In the genomic region with DNA sequence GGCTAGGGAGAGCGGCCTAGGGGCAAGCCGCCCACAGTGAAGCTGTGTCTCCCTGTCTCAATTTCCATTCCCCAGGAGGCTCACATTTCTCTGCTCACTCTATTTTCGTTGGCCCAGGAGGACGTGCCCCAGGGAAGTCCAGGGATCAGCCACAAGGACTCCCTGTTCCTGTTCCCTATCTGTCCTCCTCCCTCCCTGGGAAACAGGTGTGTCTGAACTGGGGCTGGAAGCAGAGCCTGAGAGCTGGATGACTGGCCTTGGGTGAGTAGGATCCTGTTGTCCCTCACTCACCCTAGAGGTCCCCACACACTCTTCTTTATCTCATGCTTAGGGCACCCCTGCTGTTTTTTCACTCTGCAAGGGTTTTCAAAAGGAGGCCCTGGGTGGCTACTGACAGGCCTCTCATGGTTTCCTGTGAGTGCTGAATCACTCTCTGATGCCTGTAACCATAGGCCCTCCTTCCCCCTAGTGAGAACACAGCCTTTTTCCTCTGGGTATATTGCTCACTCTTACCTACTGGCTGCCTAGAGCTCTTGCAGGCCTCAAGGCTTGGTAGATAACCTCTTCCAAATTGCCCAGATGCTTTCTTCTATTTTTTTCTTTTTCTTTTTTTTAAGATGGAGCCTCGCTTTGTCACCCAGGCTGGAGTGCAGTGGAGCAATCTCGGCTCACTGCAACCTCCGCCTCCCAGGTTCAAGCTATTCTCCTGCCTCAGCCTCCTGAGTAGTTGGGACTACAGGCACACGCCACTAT, we compare ENCODE assay signal across 1 cellular context.
TF ChIP-seq lines count a peak whose summit lies in the region.

No MANE protein-coding gene starts in this region.

TF ChIP-seq in HepG2, 621 proteins besides CTCF, POLR2A, EP300 and RAD21 (continued from another document):
- TF ChIP-seq, protein P1, sequence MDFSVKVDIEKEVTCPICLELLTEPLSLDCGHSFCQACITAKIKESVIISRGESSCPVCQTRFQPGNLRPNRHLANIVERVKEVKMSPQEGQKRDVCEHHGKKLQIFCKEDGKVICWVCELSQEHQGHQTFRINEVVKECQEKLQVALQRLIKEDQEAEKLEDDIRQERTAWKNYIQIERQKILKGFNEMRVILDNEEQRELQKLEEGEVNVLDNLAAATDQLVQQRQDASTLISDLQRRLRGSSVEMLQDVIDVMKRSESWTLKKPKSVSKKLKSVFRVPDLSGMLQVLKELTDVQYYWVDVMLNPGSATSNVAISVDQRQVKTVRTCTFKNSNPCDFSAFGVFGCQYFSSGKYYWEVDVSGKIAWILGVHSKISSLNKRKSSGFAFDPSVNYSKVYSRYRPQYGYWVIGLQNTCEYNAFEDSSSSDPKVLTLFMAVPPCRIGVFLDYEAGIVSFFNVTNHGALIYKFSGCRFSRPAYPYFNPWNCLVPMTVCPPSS (IDR thresholded peaks at IDR 0.05), result no peak
- TF ChIP-seq YEATS4 (CRISPR knock-in tag; IDR thresholded peaks at IDR 0.05; ENCODE audit: borderline replicate concordance), result no peak
- TF ChIP-seq JUND (CRISPR knock-in tag; IDR thresholded peaks at IDR 0.05), result no peak
- TF ChIP-seq ZNF333 (CRISPR knock-in tag; IDR thresholded peaks at IDR 0.05; ENCODE audit: borderline replicate concordance), result no peak
- TF ChIP-seq, protein P2, sequence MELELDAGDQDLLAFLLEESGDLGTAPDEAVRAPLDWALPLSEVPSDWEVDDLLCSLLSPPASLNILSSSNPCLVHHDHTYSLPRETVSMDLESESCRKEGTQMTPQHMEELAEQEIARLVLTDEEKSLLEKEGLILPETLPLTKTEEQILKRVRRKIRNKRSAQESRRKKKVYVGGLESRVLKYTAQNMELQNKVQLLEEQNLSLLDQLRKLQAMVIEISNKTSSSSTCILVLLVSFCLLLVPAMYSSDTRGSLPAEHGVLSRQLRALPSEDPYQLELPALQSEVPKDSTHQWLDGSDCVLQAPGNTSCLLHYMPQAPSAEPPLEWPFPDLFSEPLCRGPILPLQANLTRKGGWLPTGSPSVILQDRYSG (CRISPR knock-in tag; IDR thresholded peaks at IDR 0.05), result no peak
- peak; percentile 51; the same call in 1 of the 2 replicates for TF ChIP-seq ZBTB38 (CRISPR knock-in tag; IDR thresholded peaks at IDR 0.05)
- TF ChIP-seq ZBTB8A (CRISPR knock-in tag; IDR thresholded peaks at IDR 0.05; ENCODE audit: borderline replicate concordance, low read depth), result no peak
- no peak for TF ChIP-seq SAFB2 (CRISPR knock-in tag; IDR thresholded peaks at IDR 0.05; ENCODE audit: borderline replicate concordance, low read depth)
- TF ChIP-seq SMYD3 (CRISPR knock-in tag; IDR thresholded peaks at IDR 0.05), result no peak
- TF ChIP-seq TARDBP (CRISPR knock-in tag; IDR thresholded peaks at IDR 0.05), result no peak
- no peak for TF ChIP-seq ZNF552 (CRISPR knock-in tag; IDR thresholded peaks at IDR 0.05; ENCODE audit: borderline replicate concordance)
- TF ChIP-seq, protein P3, sequence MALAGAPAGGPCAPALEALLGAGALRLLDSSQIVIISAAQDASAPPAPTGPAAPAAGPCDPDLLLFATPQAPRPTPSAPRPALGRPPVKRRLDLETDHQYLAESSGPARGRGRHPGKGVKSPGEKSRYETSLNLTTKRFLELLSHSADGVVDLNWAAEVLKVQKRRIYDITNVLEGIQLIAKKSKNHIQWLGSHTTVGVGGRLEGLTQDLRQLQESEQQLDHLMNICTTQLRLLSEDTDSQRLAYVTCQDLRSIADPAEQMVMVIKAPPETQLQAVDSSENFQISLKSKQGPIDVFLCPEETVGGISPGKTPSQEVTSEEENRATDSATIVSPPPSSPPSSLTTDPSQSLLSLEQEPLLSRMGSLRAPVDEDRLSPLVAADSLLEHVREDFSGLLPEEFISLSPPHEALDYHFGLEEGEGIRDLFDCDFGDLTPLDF (CRISPR knock-in tag; IDR thresholded peaks at IDR 0.05), result no peak
- TF ChIP-seq HMG20B (CRISPR knock-in tag; conservative IDR thresholded peaks at IDR 0.05), result no peak
- no peak for TF ChIP-seq ZNF879 (CRISPR knock-in tag; IDR thresholded peaks at IDR 0.05)
- TF ChIP-seq ZNF777 (CRISPR knock-in tag; IDR thresholded peaks at IDR 0.05), result no peak
- TF ChIP-seq ISX (CRISPR knock-in tag; conservative IDR thresholded peaks at IDR 0.05), result no peak
- TF ChIP-seq, protein P4, sequence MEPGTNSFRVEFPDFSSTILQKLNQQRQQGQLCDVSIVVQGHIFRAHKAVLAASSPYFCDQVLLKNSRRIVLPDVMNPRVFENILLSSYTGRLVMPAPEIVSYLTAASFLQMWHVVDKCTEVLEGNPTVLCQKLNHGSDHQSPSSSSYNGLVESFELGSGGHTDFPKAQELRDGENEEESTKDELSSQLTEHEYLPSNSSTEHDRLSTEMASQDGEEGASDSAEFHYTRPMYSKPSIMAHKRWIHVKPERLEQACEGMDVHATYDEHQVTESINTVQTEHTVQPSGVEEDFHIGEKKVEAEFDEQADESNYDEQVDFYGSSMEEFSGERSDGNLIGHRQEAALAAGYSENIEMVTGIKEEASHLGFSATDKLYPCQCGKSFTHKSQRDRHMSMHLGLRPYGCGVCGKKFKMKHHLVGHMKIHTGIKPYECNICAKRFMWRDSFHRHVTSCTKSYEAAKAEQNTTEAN (CRISPR knock-in tag; conservative IDR thresholded peaks at IDR 0.05), result no peak
- peak; percentile 54 for TF ChIP-seq ZFX (CRISPR knock-in tag; IDR thresholded peaks at IDR 0.05; ENCODE audit: low read depth)
- no peak for TF ChIP-seq CBX2 (IDR thresholded peaks at IDR 0.05; ENCODE audit: low read depth, low read length)
- TF ChIP-seq CBX2 (CRISPR knock-in tag; IDR thresholded peaks at IDR 0.05; ENCODE audit: low read depth), result no peak
- TF ChIP-seq CHCHD3 (CRISPR knock-in tag; IDR thresholded peaks at IDR 0.05), result no peak
- TF ChIP-seq, protein P5, sequence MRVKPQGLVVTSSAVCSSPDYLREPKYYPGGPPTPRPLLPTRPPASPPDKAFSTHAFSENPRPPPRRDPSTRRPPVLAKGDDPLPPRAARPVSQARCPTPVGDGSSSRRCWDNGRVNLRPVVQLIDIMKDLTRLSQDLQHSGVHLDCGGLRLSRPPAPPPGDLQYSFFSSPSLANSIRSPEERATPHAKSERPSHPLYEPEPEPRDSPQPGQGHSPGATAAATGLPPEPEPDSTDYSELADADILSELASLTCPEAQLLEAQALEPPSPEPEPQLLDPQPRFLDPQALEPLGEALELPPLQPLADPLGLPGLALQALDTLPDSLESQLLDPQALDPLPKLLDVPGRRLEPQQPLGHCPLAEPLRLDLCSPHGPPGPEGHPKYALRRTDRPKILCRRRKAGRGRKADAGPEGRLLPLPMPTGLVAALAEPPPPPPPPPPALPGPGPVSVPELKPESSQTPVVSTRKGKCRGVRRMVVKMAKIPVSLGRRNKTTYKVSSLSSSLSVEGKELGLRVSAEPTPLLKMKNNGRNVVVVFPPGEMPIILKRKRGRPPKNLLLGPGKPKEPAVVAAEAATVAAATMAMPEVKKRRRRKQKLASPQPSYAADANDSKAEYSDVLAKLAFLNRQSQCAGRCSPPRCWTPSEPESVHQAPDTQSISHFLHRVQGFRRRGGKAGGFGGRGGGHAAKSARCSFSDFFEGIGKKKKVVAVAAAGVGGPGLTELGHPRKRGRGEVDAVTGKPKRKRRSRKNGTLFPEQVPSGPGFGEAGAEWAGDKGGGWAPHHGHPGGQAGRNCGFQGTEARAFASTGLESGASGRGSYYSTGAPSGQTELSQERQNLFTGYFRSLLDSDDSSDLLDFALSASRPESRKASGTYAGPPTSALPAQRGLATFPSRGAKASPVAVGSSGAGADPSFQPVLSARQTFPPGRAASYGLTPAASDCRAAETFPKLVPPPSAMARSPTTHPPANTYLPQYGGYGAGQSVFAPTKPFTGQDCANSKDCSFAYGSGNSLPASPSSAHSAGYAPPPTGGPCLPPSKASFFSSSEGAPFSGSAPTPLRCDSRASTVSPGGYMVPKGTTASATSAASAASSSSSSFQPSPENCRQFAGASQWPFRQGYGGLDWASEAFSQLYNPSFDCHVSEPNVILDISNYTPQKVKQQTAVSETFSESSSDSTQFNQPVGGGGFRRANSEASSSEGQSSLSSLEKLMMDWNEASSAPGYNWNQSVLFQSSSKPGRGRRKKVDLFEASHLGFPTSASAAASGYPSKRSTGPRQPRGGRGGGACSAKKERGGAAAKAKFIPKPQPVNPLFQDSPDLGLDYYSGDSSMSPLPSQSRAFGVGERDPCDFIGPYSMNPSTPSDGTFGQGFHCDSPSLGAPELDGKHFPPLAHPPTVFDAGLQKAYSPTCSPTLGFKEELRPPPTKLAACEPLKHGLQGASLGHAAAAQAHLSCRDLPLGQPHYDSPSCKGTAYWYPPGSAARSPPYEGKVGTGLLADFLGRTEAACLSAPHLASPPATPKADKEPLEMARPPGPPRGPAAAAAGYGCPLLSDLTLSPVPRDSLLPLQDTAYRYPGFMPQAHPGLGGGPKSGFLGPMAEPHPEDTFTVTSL (CRISPR knock-in tag; IDR thresholded peaks at IDR 0.05; ENCODE audit: borderline replicate concordance), result no peak
- no peak for TF ChIP-seq GABPA (IDR thresholded peaks at IDR 0.05; ENCODE audit: low read depth, low read length)
- 0 out of 2 replicates have a peak, but pooled peaks have one; percentile 29 for TF ChIP-seq GABPA (CRISPR knock-in tag; IDR thresholded peaks at IDR 0.05; ENCODE audit: low read depth)
- TF ChIP-seq, protein P6, sequence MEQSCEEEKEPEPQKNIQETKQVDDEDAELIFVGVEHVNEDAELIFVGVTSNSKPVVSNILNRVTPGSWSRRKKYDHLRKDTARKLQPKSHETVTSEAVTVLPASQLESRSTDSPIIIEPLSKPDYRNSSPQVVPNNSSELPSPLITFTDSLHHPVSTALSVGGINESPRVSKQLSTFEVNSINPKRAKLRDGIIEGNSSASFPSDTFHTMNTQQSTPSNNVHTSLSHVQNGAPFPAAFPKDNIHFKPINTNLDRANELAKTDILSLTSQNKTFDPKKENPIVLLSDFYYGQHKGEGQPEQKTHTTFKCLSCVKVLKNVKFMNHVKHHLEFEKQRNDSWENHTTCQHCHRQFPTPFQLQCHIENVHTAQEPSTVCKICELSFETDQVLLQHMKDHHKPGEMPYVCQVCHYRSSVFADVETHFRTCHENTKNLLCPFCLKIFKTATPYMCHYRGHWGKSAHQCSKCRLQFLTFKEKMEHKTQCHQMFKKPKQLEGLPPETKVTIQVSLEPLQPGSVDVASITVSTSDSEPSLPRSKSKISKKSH (CRISPR knock-in tag; IDR thresholded peaks at IDR 0.05; ENCODE audit: borderline replicate concordance), result no peak
- TF ChIP-seq, protein P7, sequence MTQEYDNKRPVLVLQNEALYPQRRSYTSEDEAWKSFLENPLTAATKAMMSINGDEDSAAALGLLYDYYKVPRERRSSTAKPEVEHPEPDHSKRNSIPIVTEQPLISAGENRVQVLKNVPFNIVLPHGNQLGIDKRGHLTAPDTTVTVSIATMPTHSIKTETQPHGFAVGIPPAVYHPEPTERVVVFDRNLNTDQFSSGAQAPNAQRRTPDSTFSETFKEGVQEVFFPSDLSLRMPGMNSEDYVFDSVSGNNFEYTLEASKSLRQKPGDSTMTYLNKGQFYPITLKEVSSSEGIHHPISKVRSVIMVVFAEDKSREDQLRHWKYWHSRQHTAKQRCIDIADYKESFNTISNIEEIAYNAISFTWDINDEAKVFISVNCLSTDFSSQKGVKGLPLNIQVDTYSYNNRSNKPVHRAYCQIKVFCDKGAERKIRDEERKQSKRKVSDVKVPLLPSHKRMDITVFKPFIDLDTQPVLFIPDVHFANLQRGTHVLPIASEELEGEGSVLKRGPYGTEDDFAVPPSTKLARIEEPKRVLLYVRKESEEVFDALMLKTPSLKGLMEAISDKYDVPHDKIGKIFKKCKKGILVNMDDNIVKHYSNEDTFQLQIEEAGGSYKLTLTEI (CRISPR knock-in tag; conservative IDR thresholded peaks at IDR 0.05), result no peak
- TF ChIP-seq HIVEP1 (CRISPR knock-in tag; IDR thresholded peaks at IDR 0.05), result no peak
- TF ChIP-seq MXI1 (IDR thresholded peaks at IDR 0.05; ENCODE audit: borderline replicate concordance, low read depth, low read length), result no peak
- TF ChIP-seq CBFB (CRISPR knock-in tag; IDR thresholded peaks at IDR 0.05), result no peak
- TF ChIP-seq PHF8 (CRISPR knock-in tag; IDR thresholded peaks at IDR 0.05), result no peak
- TF ChIP-seq ZNF614 (CRISPR knock-in tag; IDR thresholded peaks at IDR 0.05; ENCODE audit: borderline replicate concordance), result no peak
- TF ChIP-seq, protein P8, sequence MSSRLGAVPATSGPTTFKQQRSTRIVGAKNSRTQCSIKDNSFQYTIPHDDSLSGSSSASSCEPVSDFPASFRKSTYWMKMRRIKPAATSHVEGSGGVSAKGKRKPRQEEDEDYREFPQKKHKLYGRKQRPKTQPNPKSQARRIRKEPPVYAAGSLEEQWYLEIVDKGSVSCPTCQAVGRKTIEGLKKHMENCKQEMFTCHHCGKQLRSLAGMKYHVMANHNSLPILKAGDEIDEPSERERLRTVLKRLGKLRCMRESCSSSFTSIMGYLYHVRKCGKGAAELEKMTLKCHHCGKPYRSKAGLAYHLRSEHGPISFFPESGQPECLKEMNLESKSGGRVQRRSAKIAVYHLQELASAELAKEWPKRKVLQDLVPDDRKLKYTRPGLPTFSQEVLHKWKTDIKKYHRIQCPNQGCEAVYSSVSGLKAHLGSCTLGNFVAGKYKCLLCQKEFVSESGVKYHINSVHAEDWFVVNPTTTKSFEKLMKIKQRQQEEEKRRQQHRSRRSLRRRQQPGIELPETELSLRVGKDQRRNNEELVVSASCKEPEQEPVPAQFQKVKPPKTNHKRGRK (CRISPR knock-in tag; IDR thresholded peaks at IDR 0.05), result no peak
- no peak for TF ChIP-seq HOXD1 (CRISPR knock-in tag; IDR thresholded peaks at IDR 0.05)
- no peak for TF ChIP-seq RXRA (CRISPR knock-in tag; IDR thresholded peaks at IDR 0.05)
- no peak for TF ChIP-seq MTA1 (CRISPR knock-in tag; IDR thresholded peaks at IDR 0.05; ENCODE audit: borderline replicate concordance)
- TF ChIP-seq, protein P9, sequence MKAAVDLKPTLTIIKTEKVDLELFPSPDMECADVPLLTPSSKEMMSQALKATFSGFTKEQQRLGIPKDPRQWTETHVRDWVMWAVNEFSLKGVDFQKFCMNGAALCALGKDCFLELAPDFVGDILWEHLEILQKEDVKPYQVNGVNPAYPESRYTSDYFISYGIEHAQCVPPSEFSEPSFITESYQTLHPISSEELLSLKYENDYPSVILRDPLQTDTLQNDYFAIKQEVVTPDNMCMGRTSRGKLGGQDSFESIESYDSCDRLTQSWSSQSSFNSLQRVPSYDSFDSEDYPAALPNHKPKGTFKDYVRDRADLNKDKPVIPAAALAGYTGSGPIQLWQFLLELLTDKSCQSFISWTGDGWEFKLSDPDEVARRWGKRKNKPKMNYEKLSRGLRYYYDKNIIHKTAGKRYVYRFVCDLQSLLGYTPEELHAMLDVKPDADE (CRISPR knock-in tag; IDR thresholded peaks at IDR 0.05), result no peak
- no peak for TF ChIP-seq ZNF460 (CRISPR knock-in tag; IDR thresholded peaks at IDR 0.05; ENCODE audit: borderline replicate concordance)
- no peak for TF ChIP-seq ZFP1 (CRISPR knock-in tag; IDR thresholded peaks at IDR 0.05)
- TF ChIP-seq ZSCAN29 (CRISPR knock-in tag; conservative IDR thresholded peaks at IDR 0.05), result no peak
